ENCODE assay signal across 1 cellular context in the genomic region with DNA sequence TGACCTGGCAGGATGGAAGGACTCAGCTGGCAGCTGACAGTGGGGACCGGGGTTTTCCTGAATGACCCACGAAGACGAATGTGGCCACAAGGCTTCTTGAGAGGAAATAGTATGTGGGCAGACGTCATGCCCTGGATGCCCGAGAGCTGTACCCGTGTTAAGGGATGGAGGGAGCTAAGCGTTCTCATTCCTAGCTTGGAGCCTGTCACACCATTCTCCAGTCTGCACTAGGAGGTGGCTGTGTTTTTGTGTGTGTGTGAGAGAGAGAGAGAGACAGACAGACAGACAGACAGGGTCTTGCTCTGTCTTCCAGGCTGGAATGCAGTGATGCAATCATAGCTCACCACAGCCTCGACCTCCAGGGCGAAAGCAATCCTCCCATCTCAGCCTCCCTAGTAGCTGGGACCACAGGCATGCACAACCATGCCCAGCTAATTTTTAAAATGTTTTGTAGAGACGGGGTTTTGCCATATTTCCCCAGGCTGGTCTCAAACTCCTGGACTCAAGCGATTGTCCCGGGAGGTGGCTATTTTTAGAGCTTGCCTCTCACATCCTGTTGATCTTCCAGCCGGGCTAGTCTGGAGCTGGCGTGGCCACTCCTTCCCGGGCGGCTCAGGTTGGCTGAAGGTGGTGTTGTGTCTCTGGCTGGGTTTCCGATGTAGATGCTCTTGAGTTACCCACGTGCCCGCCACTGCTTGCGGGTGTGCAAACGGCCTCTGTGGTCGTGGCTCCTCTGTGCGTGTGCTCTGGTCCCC.
TF ChIP-seq lines count a peak whose summit lies in the region.

No MANE protein-coding gene starts in this region.

TF ChIP-seq in HepG2, 621 proteins besides CTCF, POLR2A, EP300 and RAD21:
- TF ChIP-seq, protein P1, sequence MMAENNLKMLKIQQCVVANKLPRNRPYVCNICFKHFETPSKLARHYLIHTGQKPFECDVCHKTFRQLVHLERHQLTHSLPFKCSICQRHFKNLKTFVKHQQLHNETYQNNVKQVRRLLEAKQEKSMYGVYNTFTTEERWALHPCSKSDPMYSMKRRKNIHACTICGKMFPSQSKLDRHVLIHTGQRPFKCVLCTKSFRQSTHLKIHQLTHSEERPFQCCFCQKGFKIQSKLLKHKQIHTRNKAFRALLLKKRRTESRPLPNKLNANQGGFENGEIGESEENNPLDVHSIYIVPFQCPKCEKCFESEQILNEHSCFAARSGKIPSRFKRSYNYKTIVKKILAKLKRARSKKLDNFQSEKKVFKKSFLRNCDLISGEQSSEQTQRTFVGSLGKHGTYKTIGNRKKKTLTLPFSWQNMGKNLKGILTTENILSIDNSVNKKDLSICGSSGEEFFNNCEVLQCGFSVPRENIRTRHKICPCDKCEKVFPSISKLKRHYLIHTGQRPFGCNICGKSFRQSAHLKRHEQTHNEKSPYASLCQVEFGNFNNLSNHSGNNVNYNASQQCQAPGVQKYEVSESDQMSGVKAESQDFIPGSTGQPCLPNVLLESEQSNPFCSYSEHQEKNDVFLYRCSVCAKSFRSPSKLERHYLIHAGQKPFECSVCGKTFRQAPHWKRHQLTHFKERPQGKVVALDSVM (CRISPR knock-in tag; IDR thresholded peaks at IDR 0.05): peak; percentile 95
- TF ChIP-seq ZSCAN22 (CRISPR knock-in tag; IDR thresholded peaks at IDR 0.05) (no peak), CEBPG (CRISPR knock-in tag; IDR thresholded peaks at IDR 0.05) (0 out of 2 replicates have a peak, but pooled peaks have one; percentile 40)
- TF ChIP-seq, protein P2, sequence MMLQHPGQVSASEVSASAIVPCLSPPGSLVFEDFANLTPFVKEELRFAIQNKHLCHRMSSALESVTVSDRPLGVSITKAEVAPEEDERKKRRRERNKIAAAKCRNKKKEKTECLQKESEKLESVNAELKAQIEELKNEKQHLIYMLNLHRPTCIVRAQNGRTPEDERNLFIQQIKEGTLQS (CRISPR knock-in tag; IDR thresholded peaks at IDR 0.05): 0 out of 2 replicates have a peak, but pooled peaks have one; percentile 46
